In genomic region chr11:117946842-117947526, GRCh38 we compare ENCODE assay signal across 8 cellular contexts. TPM values are rescaled to one million over a fixed set of nuclear protein-coding genes. Genes with fewer than 3 reads are reported as not detected.
DNase-seq lines count a peak whose midpoint lies in the region; ATAC-seq and TF ChIP-seq lines count a peak whose summit lies in the region.

No MANE protein-coding gene starts in this region.

- no peaks in the 10 kb centered on the region for H3F3A ChIP-seq in MM.1S (ENCODE audit: insufficient read depth, low read length)

- H3K9ac ChIP-seq in MM.1S (ENCODE audit: low read length) = no peak overlapping the region

- CTCF ChIA-PET in RWPE1 (lab: Yijun Ruan, JAX) = interaction anchor here (0.5 to 2.4 kb wide), 37 partner anchors 8 to 720 kb away, joined by 3 to 60 read pairs (median 4); partner anchors contain the start of genes FXYD2 and TMPRSS13

- no peak overlapping the region for H3K27ac ChIP-seq in MM.1S (ENCODE audit: low read length)
- H3K27ac ChIP-seq in RWPE1 = no peak overlapping the region

- H3K9me2 ChIP-seq in MM.1S (replicated peaks; ENCODE audit: insufficient read depth, low read length) = no peaks in the 10 kb centered on the region

- H3K27me3 Mint-ChIP-seq in activated T-helper 17 cell treated with anti-CD3 and anti-CD28 coated beads, Interleukin-2, amount 50 U/mL, for 72 hours = no peaks in the 10 kb centered on the region

- H3K4me3 Mint-ChIP-seq in activated T-helper 17 cell treated with anti-CD3 and anti-CD28 coated beads, Interleukin-2, amount 50 U/mL, for 72 hours = peak overlapping the region; percentile 31

- H3K27me3 ChIP-seq in MM.1S (replicated peaks; ENCODE audit: insufficient read depth, low read length) = no peaks in the 10 kb centered on the region

- no peak overlapping the region for H3K4me2 ChIP-seq in MM.1S (ENCODE audit: low read depth, low read length)

- H3K27ac Mint-ChIP-seq in activated T-helper 17 cell treated with anti-CD3 and anti-CD28 coated beads, Interleukin-2, amount 50 U/mL, for 72 hours = peak overlapping the region; percentile 61

- no peaks in the 10 kb centered on the region for H3K9me3 Mint-ChIP-seq in activated T-helper 17 cell treated with anti-CD3 and anti-CD28 coated beads, Interleukin-2, amount 50 U/mL, for 72 hours

- H3K4me3 ChIP-seq in MM.1S (ENCODE audit: low read length) = no peak overlapping the region
- H3K4me3 ChIP-seq in fibroblast of villous mesenchyme (ENCODE audit: low read depth, low read length) = no peak overlapping the region

- H3K36me3 Mint-ChIP-seq in activated T-helper 17 cell treated with anti-CD3 and anti-CD28 coated beads, Interleukin-2, amount 50 U/mL, for 72 hours (ENCODE audit: low read depth) = no peaks in the 10 kb centered on the region

- no peaks in the 10 kb centered on the region for H3K36me3 ChIP-seq in MM.1S (replicated peaks; ENCODE audit: insufficient read depth, low read length)

- no peaks in the 10 kb centered on the region for H3K9me3 ChIP-seq in MM.1S (replicated peaks; ENCODE audit: insufficient read depth, low read length)

- H2AFZ ChIP-seq in MM.1S (ENCODE audit: low read length) = no peak overlapping the region

- H3K4me1 Mint-ChIP-seq in activated T-helper 17 cell treated with anti-CD3 and anti-CD28 coated beads, Interleukin-2, amount 50 U/mL, for 72 hours = peaks cover 62% of the 10 kb centered on the region

- no peaks in the 10 kb centered on the region for H3K79me2 ChIP-seq in MM.1S (ENCODE audit: low read length)

- DNase-seq in NCI-H524 (lab: John Stamatoyannopoulos, UW) (peak; percentile 52 to 83), NCI-H524 treated with DMSO at 0.1 percent for 48 hours (lab: John Stamatoyannopoulos, UW) (no peak), MM.1S (peak; percentile 67), RWPE1 (ENCODE audit: low spot score) (peak; percentile 96), fibroblast of villous mesenchyme (ENCODE audit: low read depth) (peak; percentile 90), non-pigmented ciliary epithelial cell (ENCODE audit: low read depth) (peak; percentile 81), superior temporal gyrus (ENCODE audit: extremely low spot score) (peak; percentile 96)

- 0 out of 2 replicates have a peak, but pooled peaks cover 3% of the 10 kb centered on the region for H3K4me1 ChIP-seq in MM.1S (ENCODE audit: low read length)

- POLR2A ChIA-PET in RWPE1 (lab: Yijun Ruan, JAX; ENCODE audit: low non-redundant PET) = no interaction called here

- no peaks in the 10 kb centered on the region for H4K20me1 ChIP-seq in MM.1S (ENCODE audit: insufficient read depth, low read length)

- TF ChIP-seq CTCF in MM.1S (IDR thresholded peaks at IDR 0.05; ENCODE audit: low read length) = peak; percentile 97
- peak; percentile 89 for TF ChIP-seq CTCF in RWPE1 (conservative IDR thresholded peaks at IDR 0.05; ENCODE audit: low read depth)
- TF ChIP-seq CTCF in fibroblast of villous mesenchyme (IDR thresholded peaks at IDR 0.05; ENCODE audit: insufficient read depth, low read depth, low read length) = peak; percentile 97

- peak; percentile 59 for ATAC-seq in activated T-helper 17 cell treated with anti-CD3 and anti-CD28 coated beads, Interleukin-2, amount 50 U/mL, for 72 hours (replicated peaks)

RNA-seq across cellular contexts. Expression of gene TMPRSS13, which starts 17.8 kb away (rescaled TPM):
- total RNA-seq in activated T-helper 17 cell treated with anti-CD3 and anti-CD28 coated beads, Interleukin-2, amount 50 U/mL, for 72 hours = 1 to 10 TPM in 1 of 2 donors, under 1 TPM in 1; 0.61 to 2.1 TPM
- not detected in 2 replicates for total RNA-seq in fibroblast of villous mesenchyme

RNA-seq across cellular contexts. Expression of gene IL10RA, which starts 39.2 kb away (rescaled TPM):
- 100 to 1,000 TPM in 1 of 2 donors, 10 to 100 TPM in 1; 63.0 to 108 TPM for total RNA-seq in activated T-helper 17 cell treated with anti-CD3 and anti-CD28 coated beads, Interleukin-2, amount 50 U/mL, for 72 hours
- total RNA-seq in fibroblast of villous mesenchyme = not detected in 2 replicates

Comparison
In these comparisons a context has a peak if more than half of its experiments do, and no peak if none do; other contexts are left out.
1. RNA of gene IL10RA, which starts 39.2 kb away (total RNA-seq): 63.0 to 108 TPM in activated T-helper 17 cell treated with anti-CD3 and anti-CD28 coated beads, Interleukin-2, amount 50 U/mL, for 72 hours; not detected in fibroblast of villous mesenchyme; every median in the first group is over 10 times any median in the second.
2. Peak in every context shown above with its lines, with median percentiles within 50 percentile points of each other: CTCF ChIP-seq.